ENCODE assay signal across 13 cellular contexts in the genomic region with DNA sequence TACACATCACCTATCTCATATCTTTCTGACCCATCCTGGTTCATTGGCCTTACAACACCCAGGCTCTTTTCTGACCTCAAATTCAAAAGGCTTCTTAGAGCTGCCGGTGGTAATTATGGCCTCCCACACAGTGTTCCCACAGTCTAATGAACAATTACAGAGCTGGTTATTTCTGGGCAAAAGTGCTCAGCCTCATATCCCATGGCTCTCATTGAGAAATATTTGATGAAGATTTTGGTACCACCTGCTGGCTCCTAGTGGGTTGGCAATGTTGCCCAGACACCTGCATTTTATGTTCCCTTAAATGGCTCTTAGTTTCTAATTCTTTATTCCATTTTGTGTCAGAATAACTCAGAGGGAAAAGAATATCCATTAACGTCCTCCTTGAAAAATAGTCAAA. TPM values are rescaled to one million over a fixed set of nuclear protein-coding genes. Genes with fewer than 3 reads are reported as not detected.
"Had no signal": no experiment of that assay in that cellular context is flagged by ENCODE, and none has a peak within 500 bp of the region (broad histone marks: within the 10 kb centered on the region; RNA-seq: fewer than 3 reads in every experiment).

No MANE protein-coding gene starts in this region.

- H3K27ac ChIP-seq: thyroid gland, uterus had no signal

- H3K4me1 ChIP-seq: thyroid gland, uterus had no signal

- ATAC-seq: effector memory CD8-positive, alpha-beta T cell; left cardiac atrium had no signal

- DNase-seq: activated CD4-positive, alpha-beta T cell treated with anti-CD3 and anti-CD28 coated beads, Interleukin-2, amount 50 U/mL, for 4 hours; activated CD4-positive, CD25-positive, alpha-beta regulatory T cell treated with anti-CD3 and anti-CD28 coated beads, Interleukin-2, amount 50 U/mL, for 72 hours; activated effector memory CD4-positive, alpha-beta T cell treated with Interleukin-2 at 50 U/mL for 16 hours; activated T-cell treated with anti-CD3 and anti-CD28 coated beads, Interleukin-2, amount 50 U/mL, for 1 hour; amygdala; effector memory CD8-positive, alpha-beta T cell; left cardiac atrium; midbrain; naive B cell; uterus had no signal

- H3K36me3 ChIP-seq: thyroid gland, uterus had no signal

- H3K4me3 ChIP-seq: lung, thyroid gland, uterus had no signal

- H3K9me3 ChIP-seq: thyroid gland had no signal

- H3K27me3 ChIP-seq: thyroid gland, uterus had no signal

RNA-seq across cellular contexts. Expression of a gene that starts 20.1 kb away (rescaled TPM):
- total RNA-seq: left cardiac atrium, lung, skeletal muscle tissue, thyroid gland, uterus had no signal
- polyA plus RNA-seq: lung had no signal

RNA-seq across cellular contexts. Expression of a gene that starts 36.0 kb away (rescaled TPM):
- total RNA-seq: left cardiac atrium, lung, skeletal muscle tissue, thyroid gland, uterus had no signal
- polyA plus RNA-seq: lung had no signal

RNA-seq across cellular contexts. Expression of a gene that starts 38.7 kb away (rescaled TPM):
- total RNA-seq: left cardiac atrium, lung, skeletal muscle tissue, thyroid gland, uterus had no signal
- polyA plus RNA-seq: lung had no signal
